8 cellular contexts compared by ENCODE assay signal in genomic region chr19:43504426-43505185, GRCh38. TPM values are rescaled to one million over a fixed set of nuclear protein-coding genes. Genes with fewer than 3 reads are reported as not detected.
DNase-seq lines count a peak whose midpoint lies in the region; ATAC-seq, FAIRE-seq and TF ChIP-seq lines count a peak whose summit lies in the region.

Gene PHLDB3 (minus strand): TSS chr19:43504746. CDS start chr19:43504118, 628 bp downstream.

- 2 to 7% methylated on average over 13 to 41 of the region's 42 CpGs for WGBS in body of pancreas, 2 donors

- ATAC-seq in HG03097 (IDR thresholded peaks at IDR 0.05; ENCODE audit: low FRiP score, unreplicated experiment): peak; percentile 15
- peak; percentile 49 for ATAC-seq in RWPE2 (ENCODE audit: low read depth)
- peak; percentile 50 for ATAC-seq in body of pancreas

- peak; percentile 62 for DNase-seq in NCI-H82 (lab: John Stamatoyannopoulos, UW)
- DNase-seq in NCI-H82 treated with DMSO at 0.1 percent for 48 hours (lab: John Stamatoyannopoulos, UW; ENCODE audit: unreplicated experiment): no peak
- DNase-seq in RWPE2 (ENCODE audit: low spot score): no peak
- peak; percentile 46 to 63 (median 56) for DNase-seq in body of pancreas
- no peak for DNase-seq in keratinocyte (ENCODE audit: low read depth, low spot score)
- DNase-seq in stimulated activated CD4-positive, alpha-beta T cell treated with anti-CD3 and anti-CD28 coated beads, Interleukin-15, amount 100 ng/mL, for 24 hours: peak; percentile 59
- no peak for DNase-seq in NCI-H2107 (lab: John Stamatoyannopoulos, UW)

- peaks cover 22% of the 10 kb centered on the region for H3K36me3 ChIP-seq in RWPE2 (ENCODE audit: low read depth)
- peaks cover 0 to 2% of the 10 kb centered on the region in 2 donors for H3K36me3 ChIP-seq in body of pancreas (replicated peaks in 1 of 2; ENCODE audit: insufficient read depth in 1 of 2, low read depth in 2 of 2)
- peaks cover 8 to 22% of the 10 kb centered on the region in 2 experiments for H3K36me3 ChIP-seq in keratinocyte (ENCODE audit: control insufficient read depth in 2 of 2, extremely low read depth in 1 of 2, insufficient read depth in 2 of 2, low read length in 2 of 2)

- peak in 1 of 3 donors; percentile 10 for TF ChIP-seq POLR2A in body of pancreas (IDR thresholded peaks at IDR 0.05)

- H2AFZ ChIP-seq in keratinocyte (ENCODE audit: control insufficient read depth, low read length): peak within 1 kb of the TSS; percentile 92

- H3K4me1 ChIP-seq in RWPE2 (ENCODE audit: insufficient read depth, poor library complexity, severe bottlenecking) (no peaks in the 10 kb centered on the region), body of pancreas (peaks cover 18% of the 10 kb centered on the region), keratinocyte (ENCODE audit: control insufficient read depth, extremely low read depth, insufficient read depth, low read length) (peaks cover 8% of the 10 kb centered on the region)

- intact Hi-C loops in body of pancreas (cut with DNase I): no loop called here

- peak within 1 kb of the TSS; percentile 97 for H3K4me2 ChIP-seq in keratinocyte (ENCODE audit: control insufficient read depth, extremely low read depth, insufficient read depth, low read depth, low read length)

- dilution Hi-C loops in keratinocyte (cut with MboI; ENCODE audit: extremely low pct_ligation_motif_present, low sequenced_read_pairs): no loop called here

- no peaks in the 10 kb centered on the region for H3K9me1 ChIP-seq in keratinocyte (ENCODE audit: control insufficient read depth, extremely low read depth, insufficient read depth, low read length)

- peaks cover 13% of the 10 kb centered on the region for H3K79me2 ChIP-seq in keratinocyte (ENCODE audit: control insufficient read depth, insufficient read depth, low read length)

- FAIRE-seq in keratinocyte (lab: Jason Lieb, UNC): no peak

- peak within 1 kb of the TSS; percentile 91 for H3K9ac ChIP-seq in keratinocyte (ENCODE audit: control insufficient read depth, extremely low read depth, insufficient read depth, low read length)

- no peaks in the 10 kb centered on the region for H3K9me3 ChIP-seq in RWPE2 (ENCODE audit: severe bottlenecking)
- H3K9me3 ChIP-seq in body of pancreas: no peaks in the 10 kb centered on the region
- H3K9me3 ChIP-seq in keratinocyte (ENCODE audit: control insufficient read depth, low read depth, low read length): no peaks in the 10 kb centered on the region

- no peaks in the 10 kb centered on the region for H4K20me1 ChIP-seq in keratinocyte (ENCODE audit: control insufficient read depth, extremely low read depth, insufficient read depth, low read length)

- H3K27ac ChIP-seq in RWPE2 (ENCODE audit: poor library complexity, severe bottlenecking) (peak within 1 kb of the TSS; percentile 32), body of pancreas (peak within 1 kb of the TSS; percentile 60 to 89 (median 80)), keratinocyte (ENCODE audit: control insufficient read depth, insufficient read depth, low read length) (peak within 1 kb of the TSS; percentile 91)

- no peak for TF ChIP-seq CTCF in RWPE2 (IDR thresholded peaks at IDR 0.05; ENCODE audit: poor library complexity, severe bottlenecking)
- TF ChIP-seq CTCF in body of pancreas (IDR thresholded peaks at IDR 0.05): peak in 1 of 7 experiments; percentile 1
- TF ChIP-seq CTCF in keratinocyte (optimal IDR thresholded peaks at IDR 0.05 in 1 of 3, IDR thresholded peaks at IDR 0.05 in 1 of 3, conservative IDR thresholded peaks at IDR 0.05 in 1 of 3; ENCODE audit: extremely low read depth in 1 of 3, insufficient read depth in 2 of 3, low read length in 3 of 3): no peak

- H3K4me3 ChIP-seq in RWPE2 (ENCODE audit: severe bottlenecking) (peak within 1 kb of the TSS; percentile 65), body of pancreas (peak within 1 kb of the TSS; percentile 63 to 75), keratinocyte (ENCODE audit: control insufficient read depth in 2 of 3, extremely low read depth in 1 of 3, insufficient read depth in 2 of 3, low read depth in 1 of 3, low read length in 3 of 3) (peak within 1 kb of the TSS; percentile 62 to 96 (median 95))

- H3K27me3 ChIP-seq in RWPE2 (ENCODE audit: insufficient read depth, poor library complexity, severe bottlenecking) (no peaks in the 10 kb centered on the region), body of pancreas (no peaks in the 10 kb centered on the region), keratinocyte (ENCODE audit: control insufficient read depth, extremely low read depth, insufficient read depth, low read length) (no peaks in the 10 kb centered on the region)

RNA-seq across cellular contexts. Expression of gene PHLDB3, which starts in this region (rescaled TPM):
- 10 to 100 TPM; 14.5 to 16.9 TPM for total RNA-seq in body of pancreas
- polyA plus RNA-seq in keratinocyte: 6.1 to 9.8 TPM (median 6.7 TPM) in 3 replicates
- 33.2 TPM for polyA plus RNA-seq in keratinocyte (2011; ENCODE audit: low read depth)
- polyA plus RNA-seq in keratinocyte (2011; cell fraction: cytosol; rRNA removed): 3.1 and 8.6 TPM in 2 replicates
- 18.6 and 24.0 TPM in 2 replicates for polyA plus RNA-seq in keratinocyte (2011; cell fraction: nucleus; rRNA removed)
- 7.2 and 32.9 TPM in 2 replicates for polyA plus RNA-seq in keratinocyte (2012; ENCODE audit: low replicate concordance)
- 4.3 to 7.6 TPM (median 6.4 TPM) in 3 replicates for polyA minus RNA-seq in keratinocyte
- polyA minus RNA-seq in keratinocyte (2011; cell fraction: cytosol; rRNA and poly(A)+ RNA removed): 12.3 TPM
- 16.4 and 21.0 TPM in 2 replicates for polyA minus RNA-seq in keratinocyte (2011; cell fraction: nucleus; rRNA and poly(A)+ RNA removed)

Comparison
In these comparisons a context has a peak if more than half of its experiments do, and no peak if none do; other contexts are left out.
1. DNase-seq: peak in NCI-H82 (single experiment), body of pancreas (4 of 4) and stimulated activated CD4-positive, alpha-beta T cell treated with anti-CD3 and anti-CD28 coated beads, Interleukin-15, amount 100 ng/mL, for 24 hours (single experiment); none in NCI-H82 treated with DMSO at 0.1 percent for 48 hours (single experiment), RWPE2 (single experiment), keratinocyte (single experiment) and NCI-H2107 (single experiment).
2. H3K27ac ChIP-seq: peak in every context shown above with its lines; median percentile 91 in keratinocyte; 80 in body of pancreas; 32 in RWPE2.
3. Peak in every context shown above with its lines, with median percentiles within 50 percentile points of each other: ATAC-seq and H3K4me3 ChIP-seq.